ENCODE assay signal across 26 cellular contexts in the genomic region with DNA sequence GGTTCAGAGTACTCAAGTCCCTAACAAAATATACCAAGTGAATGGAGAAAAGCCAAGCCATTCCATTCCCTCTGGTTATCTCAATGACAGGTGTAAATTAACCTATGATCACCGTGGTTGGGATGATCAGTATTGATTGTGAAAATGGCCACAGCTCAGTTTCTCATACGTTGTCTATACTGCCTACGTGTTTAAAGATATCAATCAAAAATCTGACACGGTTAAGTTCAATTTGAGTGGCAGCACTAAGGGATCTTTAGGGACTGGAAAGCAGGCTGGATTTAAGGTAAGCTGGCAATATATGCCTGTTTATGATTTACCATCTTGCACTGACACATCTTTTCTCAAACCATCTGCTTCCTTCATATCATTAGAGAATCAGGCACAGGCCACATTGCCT.
"Had no signal": no experiment of that assay in that cellular context is flagged by ENCODE, and none has a peak within 500 bp of the region (broad histone marks: within the 10 kb centered on the region; RNA-seq: fewer than 3 reads in every experiment).

No MANE protein-coding gene starts in this region.

- H3K9me3 ChIP-seq: left lung, ovary, right atrium auricular region, right lobe of liver, tibial nerve, uterus had no signal

- H3K4me1 Mint-ChIP-seq: immature natural killer cell; naive B cell; natural killer cell; nephron progenitor cell; stimulated activated memory B cell treated with anti-CD40 and anti-IgM and Interleukin-4, amounts not matched to agents 10 μg/mL and 1 μg/mL and 100 μg/mL, for 72 hours; stimulated activated naive CD8-positive, alpha-beta T cell treated with anti-CD3 and anti-CD28 coated beads, Interleukin-15, amount 100 ng/mL, for 72 hours had no signal

- H3K4me3 Mint-ChIP-seq: immature natural killer cell; mesothelial cell of epicardium; naive B cell; natural killer cell; nephron progenitor cell; stimulated activated memory B cell treated with anti-CD40 and anti-IgM and Interleukin-4, amounts not matched to agents 10 μg/mL and 1 μg/mL and 100 μg/mL, for 72 hours; stimulated activated naive CD8-positive, alpha-beta T cell treated with anti-CD3 and anti-CD28 coated beads, Interleukin-15, amount 100 ng/mL, for 72 hours; type B pancreatic cell had no signal

- H3K27ac ChIP-seq: left lung, ovary, right atrium auricular region, right lobe of liver, tibial nerve, uterus had no signal

- H3K9me3 Mint-ChIP-seq: naive B cell, nephron progenitor cell had no signal

- ATAC-seq: left colon; left lung; natural killer cell; right lobe of liver; stimulated activated memory B cell treated with anti-CD40 and anti-IgM and Interleukin-4, amounts not matched to agents 10 μg/mL and 1 μg/mL and 100 μg/mL, for 72 hours; stimulated activated naive CD8-positive, alpha-beta T cell treated with anti-CD3 and anti-CD28 coated beads, Interleukin-15, amount 100 ng/mL, for 72 hours had no signal

- H3K27me3 Mint-ChIP-seq: naive B cell; progenitor cell of endocrine pancreas; stimulated activated memory B cell treated with anti-CD40 and anti-IgM and Interleukin-4, amounts not matched to agents 10 μg/mL and 1 μg/mL and 100 μg/mL, for 72 hours; stimulated activated naive CD8-positive, alpha-beta T cell treated with anti-CD3 and anti-CD28 coated beads, Interleukin-15, amount 100 ng/mL, for 72 hours; type B pancreatic cell had no signal

- H3K4me1 ChIP-seq: left lung, right atrium auricular region, right lobe of liver, tibial nerve, uterus had no signal

- H3K4me2 ChIP-seq: smooth muscle cell had no signal

- H3K36me3 ChIP-seq: left lung, ovary, right atrium auricular region, right lobe of liver, tibial nerve, uterus had no signal

- H3K4me3 ChIP-seq: left lung, lung, ovary, right atrium auricular region, right lobe of liver, smooth muscle cell, tibial nerve, uterus had no signal

- H3K27me3 ChIP-seq: left lung, ovary, right atrium auricular region, right lobe of liver, tibial nerve, uterus had no signal

- H3K27ac Mint-ChIP-seq: immature natural killer cell; mesothelial cell of epicardium; naive B cell; natural killer cell; nephron progenitor cell; progenitor cell of endocrine pancreas; stimulated activated memory B cell treated with anti-CD40 and anti-IgM and Interleukin-4, amounts not matched to agents 10 μg/mL and 1 μg/mL and 100 μg/mL, for 72 hours; stimulated activated naive CD8-positive, alpha-beta T cell treated with anti-CD3 and anti-CD28 coated beads, Interleukin-15, amount 100 ng/mL, for 72 hours; type B pancreatic cell had no signal

- H3K36me3 Mint-ChIP-seq: immature natural killer cell; mesothelial cell of epicardium; naive B cell; natural killer cell; stimulated activated memory B cell treated with anti-CD40 and anti-IgM and Interleukin-4, amounts not matched to agents 10 μg/mL and 1 μg/mL and 100 μg/mL, for 72 hours; type B pancreatic cell had no signal

- DNase-seq: immature natural killer cell; kidney; left colon; left lung; mesendoderm; naive B cell; natural killer cell; nephron progenitor cell; ovary; right lobe of liver; stimulated activated CD4-positive, alpha-beta T cell treated with anti-CD3 and anti-CD28 coated beads, Interleukin-1b, Interleukin-23, amount 100 ng/mL, for 48 hours; stimulated activated CD4-positive, alpha-beta T cell treated with anti-CD3 and anti-CD28 coated beads, Interleukin-2, amount 100 ng/mL, for 48 hours; stimulated activated CD4-positive, alpha-beta T cell treated with anti-CD3 and anti-CD28 coated beads, Interleukin-4, amount 100 ng/mL, for 4 hours; stimulated activated CD8-positive, alpha-beta memory T cell treated with anti-CD3 and anti-CD28 coated beads, Interleukin-4, amount 100 ng/mL, for 48 hours; stimulated activated naive CD4-positive, alpha-beta T cell treated with Interleukin-2 at 50 U/mL for 16 hours; stimulated activated naive CD8-positive, alpha-beta T cell treated with anti-CD3 and anti-CD28 coated beads, Interleukin-15, amount 100 ng/mL, for 72 hours; substantia nigra; uterus had no signal
